In genomic region chr15:67755264-67755663, GRCh38 we compare ENCODE assay signal across 19 cellular contexts.
DNase-seq lines count a peak whose midpoint lies in the region; ATAC-seq and TF ChIP-seq lines count a peak whose summit lies in the region.
"Had no signal": no experiment of that assay in that cellular context is flagged by ENCODE, and none has a peak within 500 bp of the region (broad histone marks: within the 10 kb centered on the region; RNA-seq: fewer than 3 reads in every experiment).

No MANE protein-coding gene starts in this region.

- H3K4me3 Mint-ChIP-seq in activated naive CD4-positive, alpha-beta T cell treated with anti-CD3 and anti-CD28 coated beads, Interleukin-2, amount 50 U/mL, for 24 hours = no peak overlapping the region
- H3K4me3 Mint-ChIP-seq in activated naive CD4-positive, alpha-beta T cell treated with anti-CD3 and anti-CD28 coated beads for 36 hours = no peak overlapping the region
- H3K4me3 Mint-ChIP-seq in activated CD8-positive, alpha-beta T cell treated with anti-CD3 and anti-CD28 coated beads for 36 hours = no peak overlapping the region
- H3K4me3 Mint-ChIP-seq in natural killer cell treated with Interleukin-12 subunit alpha and Interleukin-12 subunit beta and Interleukin-15 and Interleukin-18, amount 100 ng/mL, for 72 hours = no peak overlapping the region

- POLR2A ChIA-PET in activated CD8-positive, alpha-beta T cell treated with anti-CD3 and anti-CD28 coated beads for 36 hours (lab: Charles Lee) = interaction anchor here (0.9 to 1.5 kb wide), 2 partner anchors 14 to 213 kb away, joined by 3 read pairs; partner anchors contain the start of gene MAP2K5

- peaks cover 74% of the 10 kb centered on the region for H3K4me1 Mint-ChIP-seq in activated naive CD4-positive, alpha-beta T cell treated with anti-CD3 and anti-CD28 coated beads, Interleukin-2, amount 50 U/mL, for 24 hours
- H3K4me1 Mint-ChIP-seq in activated naive CD4-positive, alpha-beta T cell treated with anti-CD3 and anti-CD28 coated beads for 36 hours (ENCODE audit: low read depth) = peaks cover 58% of the 10 kb centered on the region
- peaks cover 60% of the 10 kb centered on the region for H3K4me1 Mint-ChIP-seq in activated CD8-positive, alpha-beta T cell treated with anti-CD3 and anti-CD28 coated beads for 36 hours (ENCODE audit: low read depth)
- peaks cover 31 to 33% of the 10 kb centered on the region in 2 donors for H3K4me1 Mint-ChIP-seq in natural killer cell treated with Interleukin-12 subunit alpha and Interleukin-12 subunit beta and Interleukin-15 and Interleukin-18, amount 100 ng/mL, for 72 hours (ENCODE audit: low read depth in 2 of 2)

- no peaks in the 10 kb centered on the region for H3K36me3 Mint-ChIP-seq in activated naive CD4-positive, alpha-beta T cell treated with anti-CD3 and anti-CD28 coated beads, Interleukin-2, amount 50 U/mL, for 24 hours
- H3K36me3 Mint-ChIP-seq in activated naive CD4-positive, alpha-beta T cell treated with anti-CD3 and anti-CD28 coated beads for 36 hours (ENCODE audit: low read depth) = no peaks in the 10 kb centered on the region
- peaks cover under 1% of the 10 kb centered on the region for H3K36me3 Mint-ChIP-seq in activated CD8-positive, alpha-beta T cell treated with anti-CD3 and anti-CD28 coated beads for 36 hours (ENCODE audit: low read depth)
- no peaks in the 10 kb centered on the region for H3K36me3 Mint-ChIP-seq in natural killer cell treated with Interleukin-12 subunit alpha and Interleukin-12 subunit beta and Interleukin-15 and Interleukin-18, amount 100 ng/mL, for 72 hours

- H3K27ac Mint-ChIP-seq in activated naive CD4-positive, alpha-beta T cell treated with anti-CD3 and anti-CD28 coated beads, Interleukin-2, amount 50 U/mL, for 24 hours = peak overlapping the region; percentile 24
- no peak overlapping the region for H3K27ac Mint-ChIP-seq in activated naive CD4-positive, alpha-beta T cell treated with anti-CD3 and anti-CD28 coated beads for 36 hours
- no peak overlapping the region for H3K27ac Mint-ChIP-seq in activated CD8-positive, alpha-beta T cell treated with anti-CD3 and anti-CD28 coated beads for 36 hours
- no peak overlapping the region for H3K27ac Mint-ChIP-seq in natural killer cell treated with Interleukin-12 subunit alpha and Interleukin-12 subunit beta and Interleukin-15 and Interleukin-18, amount 100 ng/mL, for 72 hours

- CTCF ChIA-PET in activated naive CD4-positive, alpha-beta T cell treated with anti-CD3 and anti-CD28 coated beads for 36 hours (lab: Charles Lee) = interaction anchor here (0.6 to 0.7 kb wide), 2 partner anchors 11 to 231 kb away, joined by 3 read pairs; no protein-coding TSS in a partner anchor
- CTCF ChIA-PET in activated CD8-positive, alpha-beta T cell treated with anti-CD3 and anti-CD28 coated beads for 36 hours (lab: Charles Lee) = interaction anchor here (1.0 to 1.1 kb wide), 2 partner anchors 9 to 81 kb away, joined by 3 to 4 read pairs; no protein-coding TSS in a partner anchor

- H3K27me3 Mint-ChIP-seq in activated naive CD4-positive, alpha-beta T cell treated with anti-CD3 and anti-CD28 coated beads, Interleukin-2, amount 50 U/mL, for 24 hours = no peaks in the 10 kb centered on the region
- H3K27me3 Mint-ChIP-seq in activated naive CD4-positive, alpha-beta T cell treated with anti-CD3 and anti-CD28 coated beads for 36 hours (ENCODE audit: low read depth) = no peaks in the 10 kb centered on the region
- H3K27me3 Mint-ChIP-seq in activated CD8-positive, alpha-beta T cell treated with anti-CD3 and anti-CD28 coated beads for 36 hours = no peaks in the 10 kb centered on the region
- H3K27me3 Mint-ChIP-seq in natural killer cell treated with Interleukin-12 subunit alpha and Interleukin-12 subunit beta and Interleukin-15 and Interleukin-18, amount 100 ng/mL, for 72 hours = no peaks in the 10 kb centered on the region

- intact Hi-C loops in activated naive CD4-positive, alpha-beta T cell treated with anti-CD3 and anti-CD28 coated beads for 36 hours (cut with micrococcal nuclease) = no loop called here
- intact Hi-C loops in activated CD8-positive, alpha-beta T cell treated with anti-CD3 and anti-CD28 coated beads for 36 hours (cut with micrococcal nuclease) = no loop called here

- DNase-seq in activated naive CD4-positive, alpha-beta T cell treated with anti-CD3 and anti-CD28 coated beads for 36 hours = no peak
- DNase-seq in HT1080 (ENCODE audit: low read depth) = peak; percentile 20
- peak; percentile 12 for DNase-seq in activated CD8-positive, alpha-beta T cell treated with anti-CD3 and anti-CD28 coated beads for 36 hours
- no peak for DNase-seq in natural killer cell treated with Interleukin-12 subunit alpha and Interleukin-12 subunit beta and Interleukin-15 and Interleukin-18, amount 100 ng/mL, for 72 hours (ENCODE audit: low spot score)
- no peak for DNase-seq in activated CD4-positive, alpha-beta T cell treated with anti-CD3 and anti-CD28 coated beads, Interleukin-2, amount 50 U/mL, for 4 hours
- DNase-seq in activated CD4-positive, alpha-beta T cell treated with anti-CD3 and anti-CD28 coated beads for 4 hours = no peak
- DNase-seq: DMS53, Kasumi-1, MV-4-11, NCI-H1105, NCI-H146, NCI-H1930, NCI-H2107, NCI-H446 treated with DMSO at 0.1 percent for 48 hours, NCI-H526 treated with DMSO at 0.1 percent for 48 hours, SK-N-SH, SW 1271 had no signal

- peaks cover 4% of the 10 kb centered on the region for H3K9me3 Mint-ChIP-seq in activated naive CD4-positive, alpha-beta T cell treated with anti-CD3 and anti-CD28 coated beads, Interleukin-2, amount 50 U/mL, for 24 hours
- H3K9me3 Mint-ChIP-seq in activated naive CD4-positive, alpha-beta T cell treated with anti-CD3 and anti-CD28 coated beads for 36 hours = peaks cover 2% of the 10 kb centered on the region
- H3K9me3 Mint-ChIP-seq in activated CD8-positive, alpha-beta T cell treated with anti-CD3 and anti-CD28 coated beads for 36 hours = no peaks in the 10 kb centered on the region
- H3K9me3 Mint-ChIP-seq in natural killer cell treated with Interleukin-12 subunit alpha and Interleukin-12 subunit beta and Interleukin-15 and Interleukin-18, amount 100 ng/mL, for 72 hours = no peaks in the 10 kb centered on the region

- no peak for TF ChIP-seq CTCF in activated CD8-positive, alpha-beta T cell treated with anti-CD3 and anti-CD28 coated beads for 36 hours (IDR thresholded peaks at IDR 0.05)

- peak; percentile 42 for ATAC-seq in activated CD8-positive, alpha-beta T cell treated with anti-CD3 and anti-CD28 coated beads for 36 hours
- peak; percentile 60 to 67 for ATAC-seq in natural killer cell treated with Interleukin-12 subunit alpha and Interleukin-12 subunit beta and Interleukin-15 and Interleukin-18, amount 100 ng/mL, for 72 hours
- ATAC-seq in GM18858 (IDR thresholded peaks at IDR 0.05; ENCODE audit: unreplicated experiment) = no peak

Comparison
In these comparisons a context has a peak if more than half of its experiments do, and no peak if none do; other contexts are left out.
1. DNase-seq: peak in HT1080 (single experiment) and activated CD8-positive, alpha-beta T cell treated with anti-CD3 and anti-CD28 coated beads for 36 hours (single experiment); none in activated naive CD4-positive, alpha-beta T cell treated with anti-CD3 and anti-CD28 coated beads for 36 hours (single experiment), natural killer cell treated with Interleukin-12 subunit alpha and Interleukin-12 subunit beta and Interleukin-15 and Interleukin-18, amount 100 ng/mL, for 72 hours (single experiment), activated CD4-positive, alpha-beta T cell treated with anti-CD3 and anti-CD28 coated beads, Interleukin-2, amount 50 U/mL, for 4 hours (0 of 2) and activated CD4-positive, alpha-beta T cell treated with anti-CD3 and anti-CD28 coated beads for 4 hours (0 of 2).